11 cellular contexts compared by ENCODE assay signal in the genomic region with DNA sequence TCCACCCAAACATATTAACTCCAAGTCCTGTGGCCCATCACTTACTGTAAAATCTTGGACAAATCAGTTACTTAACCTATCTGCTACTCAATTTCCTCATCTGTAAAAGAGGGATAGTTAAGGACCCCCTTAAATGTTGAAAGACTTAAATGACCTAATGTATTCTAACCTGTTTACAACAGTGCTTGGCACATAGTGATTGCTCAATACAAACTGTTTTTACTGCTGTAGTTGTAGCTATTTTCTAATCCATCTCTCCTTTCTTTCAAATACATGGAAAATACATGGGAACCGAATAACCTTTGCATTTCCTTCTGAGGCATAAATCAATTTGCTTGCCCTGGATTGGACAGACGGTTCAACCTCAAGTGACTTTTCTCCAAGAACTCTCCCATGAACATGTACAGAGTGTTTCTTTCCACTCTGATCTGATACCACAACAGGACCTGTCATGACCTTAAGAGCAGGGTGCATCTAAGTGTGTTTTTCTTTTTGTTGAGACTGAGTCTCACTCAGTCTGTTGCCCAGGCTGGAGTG.
"Had no signal": no experiment of that assay in that cellular context is flagged by ENCODE, and none has a peak within 500 bp of the region (broad histone marks: within the 10 kb centered on the region; RNA-seq: fewer than 3 reads in every experiment).

No MANE protein-coding gene starts in this region.

- H3K9me3 ChIP-seq: ovary, testis had no signal

- H3K27ac ChIP-seq: ovary, testis had no signal

- DNase-seq: activated CD4-positive, alpha-beta T cell treated with anti-CD3 and anti-CD28 coated beads for 48 hours; activated naive CD4-positive, alpha-beta T cell treated with Interleukin-2 at 50 U/mL for 16 hours; effector memory CD4-positive, alpha-beta T cell; mammary epithelial cell; ovary; stimulated activated CD4-positive, alpha-beta T cell treated with anti-CD3 and anti-CD28 coated beads, Interleukin-15, amount 100 ng/mL, for 24 hours; stimulated activated CD4-positive, alpha-beta T cell treated with anti-CD3 and anti-CD28 coated beads, Interleukin-4, amount 100 ng/mL, for 24 hours; stimulated activated naive CD8-positive, alpha-beta T cell treated with anti-CD3 and anti-CD28 coated beads, Interleukin-15, amount 100 ng/mL, for 72 hours; testis had no signal

- H3K27me3 ChIP-seq: ovary, testis had no signal

- ATAC-seq: natural killer cell treated with Interleukin-12 subunit alpha and Interleukin-12 subunit beta and Interleukin-15 and Interleukin-18, amount 100 ng/mL, for 72 hours; stimulated activated naive CD8-positive, alpha-beta T cell treated with anti-CD3 and anti-CD28 coated beads, Interleukin-15, amount 100 ng/mL, for 72 hours; WTC11 had no signal

- H3K4me1 ChIP-seq: testis had no signal

- H3K36me3 ChIP-seq: ovary had no signal

- H3K4me3 ChIP-seq: ovary, testis had no signal
